ENCODE assay signal across 27 cellular contexts in the genomic region with DNA sequence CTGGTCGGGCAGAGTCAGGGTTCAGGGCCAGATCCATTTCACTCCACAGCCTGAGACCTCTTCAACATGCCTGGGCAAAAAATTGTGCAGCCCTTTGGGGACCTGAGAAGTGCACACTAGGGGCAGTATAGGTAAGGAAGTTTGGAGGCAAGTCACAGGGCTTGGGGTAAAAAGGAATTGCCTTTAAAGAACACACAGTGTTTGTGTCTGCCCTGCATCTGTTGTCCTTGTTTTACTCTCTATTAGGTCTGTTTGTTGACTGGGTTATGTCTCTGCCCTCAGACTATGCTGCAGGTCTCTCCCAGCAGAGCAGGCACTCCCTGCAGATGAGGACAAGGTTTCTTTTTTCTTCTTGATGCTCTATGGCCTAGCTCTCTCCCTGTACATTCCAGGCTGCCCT. TPM values are rescaled to one million over a fixed set of nuclear protein-coding genes. Genes with fewer than 3 reads are reported as not detected.
DNase-seq lines count a peak whose midpoint lies in the region; ATAC-seq and TF ChIP-seq lines count a peak whose summit lies in the region.
"Had no signal": no experiment of that assay in that cellular context is flagged by ENCODE, and none has a peak within 500 bp of the region (broad histone marks: within the 10 kb centered on the region; RNA-seq: fewer than 3 reads in every experiment).

No MANE protein-coding gene starts in this region.

- H3K9me3 Mint-ChIP-seq in progenitor cell of endocrine pancreas (ENCODE audit: low read depth): no peaks in the 10 kb centered on the region
- H3K9me3 Mint-ChIP-seq: activated T-cell treated with anti-CD3 and anti-CD28 coated beads, Interleukin-2, amount 50 U/mL, for 72 hours; type B pancreatic cell had no signal

- TF ChIP-seq EP300 in SK-N-SH (IDR thresholded peaks at IDR 0.05; ENCODE audit: borderline replicate concordance in 1 of 2, low read depth in 1 of 2, low read length in 1 of 2): no peak

- POLR2A ChIA-PET in SK-N-SH (lab: Yijun Ruan, JAX): no interaction called here

- peaks cover 26 to 38% of the 10 kb centered on the region in 2 experiments for H3K36me3 ChIP-seq in SK-N-SH (replicated peaks in 1 of 2; ENCODE audit: control insufficient read depth in 1 of 2, insufficient read depth in 2 of 2, low read length in 1 of 2)

- no peaks in the 10 kb centered on the region for H3F3A ChIP-seq in SK-N-SH (replicated peaks; ENCODE audit: insufficient read depth)

- DNase-seq in SK-N-SH (no peak), NB4 (ENCODE audit: low read depth) (no peak), choroid plexus epithelial cell (ENCODE audit: low read depth) (no peak), progenitor cell of endocrine pancreas (ENCODE audit: low spot score, unreplicated experiment) (no peak), HuH-7 (ENCODE audit: low spot score) (no peak)
- DNase-seq: activated CD4-positive, alpha-beta T cell treated with anti-CD3 and anti-CD28 coated beads for 36 hours; activated naive CD4-positive, alpha-beta T cell treated with anti-CD3 and anti-CD28 coated beads for 36 hours; activated T-cell treated with anti-CD3 and anti-CD28 coated beads, Interleukin-2, amount 50 U/mL, for 72 hours; amygdala; CD4-positive, alpha-beta memory T cell; kidney glomerular epithelial cell; lower lobe of right lung; NCI-H1436 treated with DMSO at 0.1 percent for 48 hours; NCI-H2171 treated with DMSO at 0.1 percent for 48 hours; NCI-H524; stimulated activated CD4-positive, alpha-beta T cell treated with anti-CD3 and anti-CD28 coated beads, Interleukin-1b, Interleukin-23, amount 100 ng/mL, for 48 hours had no signal

- H4K20me1 ChIP-seq in SK-N-SH (ENCODE audit: insufficient read depth): no peaks in the 10 kb centered on the region

- no peak overlapping the region for H3K4me2 ChIP-seq in SK-N-SH
- H3K4me2 ChIP-seq: neural progenitor cell had no signal

- H3K4me3 ChIP-seq in SK-N-SH (ENCODE audit: low read depth in 2 of 2, low read length in 1 of 2) (no peak overlapping the region), NB4 (ENCODE audit: low read depth, low read length) (no peak overlapping the region), choroid plexus epithelial cell (ENCODE audit: low read depth, low read length) (no peak overlapping the region)
- H3K4me3 ChIP-seq: lower lobe of right lung, neural progenitor cell, prostate gland had no signal

- H3K4me1 Mint-ChIP-seq in progenitor cell of endocrine pancreas (ENCODE audit: low read depth): no peaks in the 10 kb centered on the region
- H3K4me1 Mint-ChIP-seq: activated CD4-positive, alpha-beta T cell treated with anti-CD3 and anti-CD28 coated beads for 36 hours; CD4-positive, alpha-beta memory T cell; neural progenitor cell had no signal

- H3K9me3 ChIP-seq in SK-N-SH: no peaks in the 10 kb centered on the region
- H3K9me3 ChIP-seq: lower lobe of right lung, prostate gland had no signal

- H3K36me3 Mint-ChIP-seq in progenitor cell of endocrine pancreas (ENCODE audit: insufficient read depth): peaks cover 45% of the 10 kb centered on the region

- no peaks in the 10 kb centered on the region for H3K9me2 ChIP-seq in SK-N-SH

- H3K27ac ChIP-seq in SK-N-SH (ENCODE audit: low read depth in 2 of 2, low read length in 1 of 2): no peak overlapping the region
- H3K27ac ChIP-seq: 22Rv1, lower lobe of right lung, neural progenitor cell, prostate gland had no signal

- H3K4me3 Mint-ChIP-seq in progenitor cell of endocrine pancreas (ENCODE audit: low read depth): no peak overlapping the region
- H3K4me3 Mint-ChIP-seq: activated CD4-positive, alpha-beta T cell treated with anti-CD3 and anti-CD28 coated beads for 36 hours; activated naive CD4-positive, alpha-beta T cell treated with anti-CD3 and anti-CD28 coated beads for 36 hours; activated T-cell treated with anti-CD3 and anti-CD28 coated beads, Interleukin-2, amount 50 U/mL, for 72 hours; CD4-positive, alpha-beta memory T cell; dendritic cell treated with granulocyte-macrophage colony-stimulating factor and Interleukin-4, amounts not matched to agents 40 ng/mL and 50 ng/mL, for 4 days; neural progenitor cell; T-helper 1 cell treated with Interleukin-12 subunit alpha and Interleukin-12 subunit beta and Interleukin-4 antibody, amounts not matched to agents 30 μg/mL and 1 μg/mL, for 36 hours; type B pancreatic cell had no signal

- H3K4me1 ChIP-seq in SK-N-SH (ENCODE audit: control insufficient read depth in 1 of 2, insufficient read depth in 2 of 2, low read depth in 1 of 2, low read length in 1 of 2): no peaks in the 10 kb centered on the region
- H3K4me1 ChIP-seq: lower lobe of right lung, neural progenitor cell, prostate gland had no signal

- no peaks in the 10 kb centered on the region for H3K79me2 ChIP-seq in SK-N-SH (ENCODE audit: insufficient read depth)

- H2AFZ ChIP-seq in SK-N-SH (ENCODE audit: low read depth): no peak overlapping the region
- H2AFZ ChIP-seq: neural progenitor cell had no signal

- CTCF ChIA-PET in SK-N-SH (lab: Yijun Ruan, JAX): no interaction called here

- no peaks in the 10 kb centered on the region for H3K27me3 Mint-ChIP-seq in progenitor cell of endocrine pancreas
- H3K27me3 Mint-ChIP-seq: activated CD4-positive, alpha-beta T cell treated with anti-CD3 and anti-CD28 coated beads for 36 hours; CD4-positive, alpha-beta memory T cell; dendritic cell treated with granulocyte-macrophage colony-stimulating factor and Interleukin-4, amounts not matched to agents 40 ng/mL and 50 ng/mL, for 4 days; type B pancreatic cell had no signal

- no peaks in the 10 kb centered on the region for H3K27me3 ChIP-seq in SK-N-SH (ENCODE audit: insufficient read depth)
- H3K27me3 ChIP-seq: neural progenitor cell had no signal

- peak overlapping the region; percentile 78 for H3K27ac Mint-ChIP-seq in progenitor cell of endocrine pancreas
- H3K27ac Mint-ChIP-seq: activated CD4-positive, alpha-beta T cell treated with anti-CD3 and anti-CD28 coated beads for 36 hours; activated naive CD4-positive, alpha-beta T cell treated with anti-CD3 and anti-CD28 coated beads for 36 hours; activated T-cell treated with anti-CD3 and anti-CD28 coated beads, Interleukin-2, amount 50 U/mL, for 72 hours; dendritic cell treated with granulocyte-macrophage colony-stimulating factor and Interleukin-4, amounts not matched to agents 40 ng/mL and 50 ng/mL, for 4 days; neural progenitor cell; T-helper 1 cell treated with Interleukin-12 subunit alpha and Interleukin-12 subunit beta and Interleukin-4 antibody, amounts not matched to agents 30 μg/mL and 1 μg/mL, for 36 hours; type B pancreatic cell had no signal

- WGBS in SK-N-SH (ENCODE audit: low lambda C conversion rate): 100% methylated on average over 1 of the region's 1 CpG

- no peak overlapping the region for H3K9ac ChIP-seq in SK-N-SH
- H3K9ac ChIP-seq: neural progenitor cell had no signal

- ATAC-seq in SK-N-SH treated with all-trans-retinoic acid at 6 μM for 48 hours (no peak), GM18519 (IDR thresholded peaks at IDR 0.05; ENCODE audit: low FRiP score, unreplicated experiment) (no peak), HG02571 (IDR thresholded peaks at IDR 0.05; ENCODE audit: unreplicated experiment) (no peak)
- ATAC-seq: activated CD4-positive, alpha-beta T cell treated with anti-CD3 and anti-CD28 coated beads for 36 hours; activated T-cell treated with anti-CD3 and anti-CD28 coated beads, Interleukin-2, amount 50 U/mL, for 72 hours; lower lobe of right lung had no signal

- no peak for TF ChIP-seq POLR2A in NB4 (IDR thresholded peaks at IDR 0.05; ENCODE audit: extremely low read depth, insufficient read length)

- TF ChIP-seq RAD21 in SK-N-SH (IDR thresholded peaks at IDR 0.05; ENCODE audit: low read length): no peak

- TF ChIP-seq CTCF in SK-N-SH (IDR thresholded peaks at IDR 0.05) (0 out of 2 replicates have a peak, but pooled peaks have one; percentile 10), NB4 (IDR thresholded peaks at IDR 0.05; ENCODE audit: low read depth, low read length) (peak; percentile 10), choroid plexus epithelial cell (conservative IDR thresholded peaks at IDR 0.05; ENCODE audit: low read depth, low read length) (peak; percentile 18), progenitor cell of endocrine pancreas (IDR thresholded peaks at IDR 0.05; ENCODE audit: unreplicated experiment) (no peak)

TF ChIP-seq in SK-N-SH, 30 proteins besides CTCF, POLR2A, EP300 and RAD21 (continues in another document):
- no peak for TF ChIP-seq IRF3 (IDR thresholded peaks at IDR 0.05; ENCODE audit: low read depth, low read length)

TF ChIP-seq in SK-N-SH treated with all-trans-retinoic acid at 6 μM for 48 hours, 23 proteins besides CTCF, POLR2A, EP300 and RAD21 (continues in another document):
- TF ChIP-seq CREB5 (CRISPR knock-in tag; IDR thresholded peaks at IDR 0.05; ENCODE audit: low read depth): no peak
- no peak for TF ChIP-seq TOX (CRISPR knock-in tag; IDR thresholded peaks at IDR 0.05; ENCODE audit: borderline replicate concordance)
- TF ChIP-seq, protein P1, sequence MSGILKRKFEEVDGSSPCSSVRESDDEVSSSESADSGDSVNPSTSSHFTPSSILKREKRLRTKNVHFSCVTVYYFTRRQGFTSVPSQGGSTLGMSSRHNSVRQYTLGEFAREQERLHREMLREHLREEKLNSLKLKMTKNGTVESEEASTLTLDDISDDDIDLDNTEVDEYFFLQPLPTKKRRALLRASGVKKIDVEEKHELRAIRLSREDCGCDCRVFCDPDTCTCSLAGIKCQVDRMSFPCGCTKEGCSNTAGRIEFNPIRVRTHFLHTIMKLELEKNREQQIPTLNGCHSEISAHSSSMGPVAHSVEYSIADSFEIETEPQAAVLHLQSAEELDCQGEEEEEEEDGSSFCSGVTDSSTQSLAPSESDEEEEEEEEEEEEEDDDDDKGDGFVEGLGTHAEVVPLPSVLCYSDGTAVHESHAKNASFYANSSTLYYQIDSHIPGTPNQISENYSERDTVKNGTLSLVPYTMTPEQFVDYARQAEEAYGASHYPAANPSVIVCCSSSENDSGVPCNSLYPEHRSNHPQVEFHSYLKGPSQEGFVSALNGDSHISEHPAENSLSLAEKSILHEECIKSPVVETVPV (CRISPR knock-in tag; IDR thresholded peaks at IDR 0.05): no peak

RNA-seq across cellular contexts. Expression of gene LDLRAD2, which starts 22.0 kb away (rescaled TPM):
- polyA plus RNA-seq in SK-N-SH (2012; rRNA removed): 0.02 TPM in 1 of 2 replicates, not detected in the other
- polyA plus RNA-seq in SK-N-SH (2012; cell fraction: cytosol; rRNA removed): not detected in 2 replicates
- 0.02 and 0.04 TPM in 2 replicates for polyA plus RNA-seq in SK-N-SH (2012; cell fraction: nucleus; rRNA removed)
- 0.55 and 0.77 TPM in 2 replicates for total RNA-seq in progenitor cell of endocrine pancreas
- total RNA-seq: activated naive CD4-positive, alpha-beta T cell treated with anti-CD3 and anti-CD28 coated beads for 36 hours; CD4-positive, alpha-beta memory T cell; SK-MEL-5; subcutaneous adipose tissue had no signal
- polyA plus RNA-seq: CD4-positive, alpha-beta memory T cell had no signal

RNA-seq across cellular contexts. Expression of gene USP48, which starts 51.1 kb away (rescaled TPM):
- 13.6 and 16.3 TPM in 2 replicates for polyA plus RNA-seq in SK-N-SH (2012; rRNA removed)
- 15.3 and 22.0 TPM in 2 replicates for polyA plus RNA-seq in SK-N-SH (2012; cell fraction: cytosol; rRNA removed)
- polyA plus RNA-seq in SK-N-SH (2012; cell fraction: nucleus; rRNA removed): 20.5 and 33.7 TPM in 2 replicates
- 77.3 and 84.9 TPM in 2 replicates for total RNA-seq in progenitor cell of endocrine pancreas
